ENCODE assay signal across 11 cellular contexts in the genomic region with DNA sequence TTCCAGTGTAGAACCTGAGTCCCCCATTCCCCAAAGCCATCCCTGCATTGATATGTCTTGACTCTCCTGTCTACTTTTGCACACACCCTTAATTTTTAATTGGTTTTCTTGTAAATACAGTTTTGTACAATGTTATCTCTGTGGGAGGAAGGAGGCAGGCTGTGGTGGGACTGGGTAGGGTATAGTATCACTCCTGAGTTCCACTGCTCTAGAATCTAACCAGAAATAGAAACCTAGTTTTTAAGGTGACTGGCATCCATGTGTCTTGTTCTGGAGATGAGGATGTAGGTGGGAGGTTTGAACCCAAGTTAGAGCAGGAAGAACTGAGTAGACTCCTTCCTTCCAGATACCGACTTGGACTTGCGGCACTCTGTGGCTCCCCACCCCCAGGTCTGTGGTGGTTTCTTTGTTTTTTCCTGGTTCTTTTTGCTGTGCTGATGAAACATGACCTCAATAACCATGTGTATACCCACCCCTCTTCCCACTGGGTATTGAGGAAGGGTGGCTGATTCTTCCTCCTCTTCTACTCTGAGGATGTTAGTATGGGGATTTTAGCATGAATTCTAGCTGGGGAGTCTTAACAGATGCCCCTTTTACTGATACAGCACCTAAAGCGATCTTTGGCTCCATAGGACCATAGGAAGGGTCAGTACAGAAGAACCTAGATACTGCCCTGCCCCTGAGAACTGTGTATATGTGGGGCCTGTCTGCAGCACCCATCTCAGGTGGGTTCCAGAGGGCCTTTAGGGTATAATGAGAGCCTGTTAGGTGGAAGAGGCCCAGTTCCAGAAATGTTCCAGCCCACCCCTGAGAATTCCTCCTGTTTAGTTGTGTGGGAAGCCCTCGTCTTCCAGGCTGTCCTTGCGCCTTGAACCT. TPM values are rescaled to one million over a fixed set of nuclear protein-coding genes. Genes with fewer than 3 reads are reported as not detected.
DNase-seq lines count a peak whose midpoint lies in the region; ATAC-seq and TF ChIP-seq lines count a peak whose summit lies in the region.
"Had no signal": no experiment of that assay in that cellular context is flagged by ENCODE, and none has a peak within 500 bp of the region (broad histone marks: within the 10 kb centered on the region; RNA-seq: fewer than 3 reads in every experiment).

No MANE protein-coding gene starts in this region.

- H3K9me3 Mint-ChIP-seq in nephron progenitor cell, result no peaks in the 10 kb centered on the region
- H3K9me3 Mint-ChIP-seq: neural crest cell had no signal

- peaks cover 38% of the 10 kb centered on the region for H3K36me3 ChIP-seq in ACC112 (ENCODE audit: insufficient read depth, low read length)

- H3K27ac ChIP-seq in ACC112 (ENCODE audit: low read depth, low read length) (peak overlapping the region; percentile 77), dorsolateral prefrontal cortex (peak overlapping the region in 43 of 59 donors; percentile 2 to 78 (median 47))

- H3K27me3 Mint-ChIP-seq in nephron progenitor cell (ENCODE audit: low read depth, poor library complexity), result no peaks in the 10 kb centered on the region

- H3K27ac Mint-ChIP-seq in nephron progenitor cell, result peak overlapping the region; percentile 90

- H2AFZ ChIP-seq in ACC112 (ENCODE audit: low read length, unreplicated experiment), result no peak overlapping the region

- H3K4me1 Mint-ChIP-seq in nephron progenitor cell, result peaks cover 5% of the 10 kb centered on the region
- H3K4me1 Mint-ChIP-seq: neural crest cell had no signal

- intact Hi-C loops in dorsolateral prefrontal cortex (cut with DNase I), result no loop called here

- H3K4me3 ChIP-seq in ACC112 (ENCODE audit: low read depth, low read length), result no peak overlapping the region
- no peak overlapping the region for H3K4me3 ChIP-seq in dorsolateral prefrontal cortex

- DNase-seq in OCI-M1 (lab: John Stamatoyannopoulos, UW) (peak; percentile 12), dorsolateral prefrontal cortex (no peak), nephron progenitor cell (no peak), Kasumi-1 (lab: John Stamatoyannopoulos, UW) (no peak)
- no peak for DNase-seq in stimulated activated CD8-positive, alpha-beta memory T cell treated with anti-CD3 and anti-CD28 coated beads, Interleukin-4, amount 100 ng/mL, for 48 hours
- DNase-seq: COR-L47, NCI-H82 had no signal

- TF ChIP-seq CTCF in dorsolateral prefrontal cortex (IDR thresholded peaks at IDR 0.05 in 54 of 56, conservative IDR thresholded peaks at IDR 0.05 in 2 of 56; ENCODE audit: low read depth in 1 of 56, partially characterized antibody in 56 of 56), result no peak
- no peak for TF ChIP-seq CTCF in nephron progenitor cell (IDR thresholded peaks at IDR 0.05)

- H3K79me2 ChIP-seq in ACC112 (ENCODE audit: control insufficient read depth, insufficient read depth, low read length, unreplicated experiment), result peaks cover 5% of the 10 kb centered on the region

- peaks cover 79% of the 10 kb centered on the region for H3K4me1 ChIP-seq in ACC112 (ENCODE audit: control insufficient read depth, insufficient read depth, low read length, unreplicated experiment)

- H3K27me3 ChIP-seq in ACC112 (ENCODE audit: insufficient read depth, low read length) (no peaks in the 10 kb centered on the region), dorsolateral prefrontal cortex (no peaks in the 10 kb centered on the region)

- ATAC-seq in HG03460 (IDR thresholded peaks at IDR 0.05; ENCODE audit: unreplicated experiment) (no peak), HG02763 (IDR thresholded peaks at IDR 0.05; ENCODE audit: unreplicated experiment) (no peak)

- H3K36me3 Mint-ChIP-seq in nephron progenitor cell (ENCODE audit: low read depth), result peaks cover 66% of the 10 kb centered on the region

- H3K4me3 Mint-ChIP-seq in nephron progenitor cell, result no peak overlapping the region
- H3K4me3 Mint-ChIP-seq: neural crest cell had no signal

RNA-seq across cellular contexts. Expression of gene SF3B3, which starts 48.7 kb away (rescaled TPM):
- 100 to 1,000 TPM; 141 to 244 (median 179) TPM for total RNA-seq in dorsolateral prefrontal cortex

RNA-seq across cellular contexts. Expression of gene COG4, which starts 48.9 kb away (rescaled TPM):
- total RNA-seq in dorsolateral prefrontal cortex, result 10 to 100 TPM; 33.6 to 68.0 (median 51.2) TPM
